In the genomic region with DNA sequence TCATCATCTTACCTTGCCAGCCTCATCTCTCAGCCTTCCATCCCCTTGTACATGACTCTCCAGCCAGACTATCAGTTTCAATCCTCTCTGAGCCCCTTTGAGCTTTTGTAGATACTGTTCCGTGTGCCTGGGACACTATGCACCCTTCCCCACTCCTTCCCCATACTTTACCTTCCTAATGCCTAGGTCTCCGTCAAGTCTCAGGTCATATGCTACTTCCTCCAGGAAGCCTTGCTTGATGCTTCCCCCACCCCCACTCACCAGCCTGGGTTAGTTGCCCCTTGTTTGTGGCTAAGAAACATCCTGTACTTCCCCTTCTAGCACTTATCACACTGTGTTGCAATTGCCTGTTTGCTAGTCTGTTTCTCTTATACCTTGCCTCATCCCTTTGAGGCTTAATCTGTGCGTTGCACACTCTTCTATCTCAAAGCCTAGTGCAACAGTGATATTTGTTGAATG, we compare ENCODE assay signal across 9 cellular contexts. TPM values are rescaled to one million over a fixed set of nuclear protein-coding genes. Genes with fewer than 3 reads are reported as not detected.
A peak's percentile ranks its signal among the peaks of the same experiment; 100 is the strongest.
DNase-seq lines count a peak whose midpoint lies in the region; ATAC-seq and TF ChIP-seq lines count a peak whose summit lies in the region.
"Had no signal": no experiment of that assay in that cellular context is flagged by ENCODE, and none has a peak within 500 bp of the region (broad histone marks: within the 10 kb centered on the region; RNA-seq: fewer than 3 reads in every experiment).

No MANE protein-coding gene starts in this region.

- intact Hi-C loops in natural killer cell (cut with micrococcal nuclease), result loop anchor here (1.0 to 5.0 kb wide), 3 partner anchors 8 to 595 kb away; a partner anchor contains a TSS

- no peak overlapping the region for H3K27ac Mint-ChIP-seq in natural killer cell

- H3K27me3 Mint-ChIP-seq in natural killer cell (ENCODE audit: low read depth in 2 of 2), result no peaks in the 10 kb centered on the region

- no peaks in the 10 kb centered on the region for H3K36me3 Mint-ChIP-seq in natural killer cell

- CTCF ChIA-PET in GM10248 (lab: Yijun Ruan, JAX), result interaction anchor here (0.8 to 5.2 kb wide), 8 partner anchors 9 to 570 kb away, joined by 3 to 95 read pairs (median 6); no protein-coding TSS in a partner anchor

- H3K4me1 Mint-ChIP-seq in natural killer cell, result peaks cover 32 to 63% of the 10 kb centered on the region in 2 donors

- ATAC-seq in natural killer cell (peak; percentile 70 to 92 (median 85)), HG03439 (IDR thresholded peaks at IDR 0.05; ENCODE audit: unreplicated experiment) (no peak), GM19023 (IDR thresholded peaks at IDR 0.05; ENCODE audit: unreplicated experiment) (no peak), HG03521 (IDR thresholded peaks at IDR 0.05; ENCODE audit: unreplicated experiment) (no peak)

- no peak for TF ChIP-seq POLR2A in Peyer's patch (IDR thresholded peaks at IDR 0.05)

- H3K4me3 ChIP-seq in GM12865 (ENCODE audit: low read depth, low read length) (no peak overlapping the region), Peyer's patch (peak overlapping the region in 1 of 4 donors; percentile 7)

- TF ChIP-seq CTCF in GM12865 (IDR thresholded peaks at IDR 0.05; ENCODE audit: insufficient read depth, low read depth, low read length, missing control alignments), result no peak
- TF ChIP-seq CTCF in Peyer's patch (IDR thresholded peaks at IDR 0.05), result no peak
- no peak for TF ChIP-seq CTCF in natural killer cell (IDR thresholded peaks at IDR 0.05)
- TF ChIP-seq CTCF in GM10248 (IDR thresholded peaks at IDR 0.05; ENCODE audit: control extremely low read depth, extremely low read depth, low read depth, missing control alignments), result no peak

- POLR2A ChIA-PET in GM10248 (lab: Yijun Ruan, JAX), result interaction anchor here (0.6 to 1.7 kb wide), 2 partner anchors 23 to 112 kb away, joined by 4 to 5 read pairs; no protein-coding TSS in a partner anchor

- no peaks in the 10 kb centered on the region for H3K36me3 ChIP-seq in Peyer's patch
- H3K36me3 ChIP-seq: heart right ventricle had no signal

- H3K27me3 ChIP-seq in Peyer's patch, result no peaks in the 10 kb centered on the region
- H3K27me3 ChIP-seq: heart right ventricle had no signal

- no peak overlapping the region for H3K4me3 Mint-ChIP-seq in natural killer cell

- H3K9me3 ChIP-seq in Peyer's patch, result no peaks in the 10 kb centered on the region
- H3K9me3 ChIP-seq: heart right ventricle had no signal

- no peaks in the 10 kb centered on the region for H3K9me3 Mint-ChIP-seq in natural killer cell

- H3K27ac ChIP-seq in Peyer's patch, result peak overlapping the region; percentile 61 to 88 (median 80)

- DNase-seq in GM12865 (ENCODE audit: low read depth) (peak; percentile 81), Peyer's patch (peak in 2 of 3 donors; percentile 92 to 94), natural killer cell (peak; percentile 73), GM10248 (ENCODE audit: extremely low spot score) (no peak)
- peak; percentile 67 for DNase-seq in activated gamma-delta T cell treated with anti-CD3 and anti-CD28 coated beads, Interleukin-2, amount 50 U/mL, for 16 hours (ENCODE audit: low read depth)
- DNase-seq: heart right ventricle had no signal

- peaks cover 5 to 48% (median 33%) of the 10 kb centered on the region in 4 donors for H3K4me1 ChIP-seq in Peyer's patch

RNA-seq across cellular contexts. Expression of a gene that starts 6.7 kb away (rescaled TPM):
- total RNA-seq in Peyer's patch (10 to 100 TPM; 67.8 to 86.1 (median 76.9) TPM), natural killer cell (100 to 1,000 TPM; 163 to 187 (median 169) TPM)

Comparison
In these comparisons a context has a peak if more than half of its experiments do, and no peak if none do; other contexts are left out.
1. ATAC-seq: peak in natural killer cell (3 of 3); none in HG03439 (single experiment), GM19023 (single experiment) and HG03521 (single experiment).